23 cellular contexts compared by ENCODE assay signal in the genomic region with DNA sequence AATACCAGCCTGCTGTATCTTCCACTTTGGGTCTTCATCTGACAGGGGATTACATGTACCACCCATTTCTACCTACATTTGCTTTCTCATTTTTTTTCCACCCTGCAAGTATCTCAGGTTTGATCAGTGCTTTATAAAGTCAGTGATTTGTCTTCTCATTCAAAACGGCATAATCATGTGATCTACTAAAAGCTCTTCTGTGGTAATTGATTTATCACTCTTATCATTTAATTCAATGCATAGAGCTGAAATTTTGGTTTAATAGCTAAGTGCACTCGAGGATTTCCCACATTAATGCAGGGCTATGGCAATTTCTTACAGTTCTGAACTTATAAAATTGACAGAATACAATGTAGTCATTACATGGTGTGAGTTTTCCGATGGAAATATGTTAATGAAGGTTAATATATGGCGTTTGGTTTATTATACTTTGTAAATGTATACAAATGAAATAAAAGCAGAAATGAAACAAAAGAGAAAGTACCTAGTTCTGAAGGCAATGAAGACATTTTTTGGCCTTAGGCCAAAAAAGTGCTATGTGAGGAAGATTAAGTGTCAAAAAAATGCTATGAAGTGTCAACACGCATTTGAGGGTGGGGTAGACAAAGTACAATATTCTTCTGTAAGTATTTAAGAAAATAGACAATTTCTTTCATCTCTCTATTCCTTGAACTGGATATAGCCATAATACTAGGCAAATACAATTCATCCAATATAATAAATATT.
DNase-seq lines count a peak whose midpoint lies in the region; ATAC-seq, FAIRE-seq and TF ChIP-seq lines count a peak whose summit lies in the region.
"Had no signal": no experiment of that assay in that cellular context is flagged by ENCODE, and none has a peak within 500 bp of the region (broad histone marks: within the 10 kb centered on the region; RNA-seq: fewer than 3 reads in every experiment).

No MANE protein-coding gene starts in this region.

- RAD21 ChIA-PET in GM12878 (lab: Charles Lee; ENCODE audit: unreplicated experiment) = no interaction called here

- H2AFZ ChIP-seq in GM12878 (ENCODE audit: control insufficient read depth, low read depth, low read length) = no peak overlapping the region
- H2AFZ ChIP-seq: GM23338 had no signal

- H3K9me3 Mint-ChIP-seq in MCF 10A (ENCODE audit: unreplicated experiment) (no peaks in the 10 kb centered on the region), nephron progenitor cell (no peaks in the 10 kb centered on the region)
- H3K9me3 Mint-ChIP-seq: activated naive CD8-positive, alpha-beta T cell treated with anti-CD3 and anti-CD28 coated beads for 36 hours; activated T-helper 17 cell treated with anti-CD3 and anti-CD28 coated beads, Interleukin-2, amount 50 U/mL, for 72 hours; CD4-positive, alpha-beta memory T cell; endodermal cell; GM23338 had no signal

- H3K4me1 Mint-ChIP-seq in MCF 10A (ENCODE audit: insufficient read depth, unreplicated experiment) (no peaks in the 10 kb centered on the region), nephron progenitor cell (no peaks in the 10 kb centered on the region)
- H3K4me1 Mint-ChIP-seq: activated naive CD8-positive, alpha-beta T cell treated with anti-CD3 and anti-CD28 coated beads for 36 hours; activated T-helper 17 cell treated with anti-CD3 and anti-CD28 coated beads, Interleukin-2, amount 50 U/mL, for 72 hours had no signal

- TF ChIP-seq RAD21 in GM12878 (IDR thresholded peaks at IDR 0.05; ENCODE audit: insufficient read depth, low read depth, low read length) = no peak

- CTCF ChIA-PET in MCF 10A (lab: Yijun Ruan, JAX) = interaction anchor here (0.6 to 1.0 kb wide), 3 partner anchors 913 to 1172 kb away, joined by 3 read pairs; no protein-coding TSS in a partner anchor
- CTCF ChIA-PET in GM12878 (lab: Yijun Ruan, JAX) = no interaction called here

- TF ChIP-seq CTCF in MCF 10A (IDR thresholded peaks at IDR 0.05; ENCODE audit: unreplicated experiment) = no peak
- TF ChIP-seq CTCF in breast epithelium (IDR thresholded peaks at IDR 0.05) = no peak
- TF ChIP-seq CTCF in GM12878 (IDR thresholded peaks at IDR 0.05 in 2 of 3, conservative IDR thresholded peaks at IDR 0.05 in 1 of 3; ENCODE audit: control insufficient read depth in 2 of 3, extremely low read depth in 1 of 3, insufficient read depth in 1 of 3, low read depth in 3 of 3, low read length in 3 of 3) = no peak
- no peak for TF ChIP-seq CTCF in nephron progenitor cell (IDR thresholded peaks at IDR 0.05)

- WGBS in GM12878 (ENCODE audit: insufficient coverage, insufficient replicate concordance, low lambda C conversion rate, missing lambda C conversion rate) = 0% methylated on average over 5 of the region's 5 CpGs

- H3K4me3 ChIP-seq in breast epithelium (no peak overlapping the region), GM12878 (no peak overlapping the region)
- H3K4me3 ChIP-seq: GM23338, left lung, thyroid gland had no signal

- H3K27me3 ChIP-seq in breast epithelium (no peaks in the 10 kb centered on the region), GM12878 (replicated peaks in 1 of 2; ENCODE audit: control insufficient read depth in 2 of 2, insufficient read depth in 2 of 2, low read length in 1 of 2) (no peaks in the 10 kb centered on the region)
- H3K27me3 ChIP-seq: left lung, thyroid gland had no signal

- H3K4me3 Mint-ChIP-seq in MCF 10A (ENCODE audit: unreplicated experiment) (no peak overlapping the region), nephron progenitor cell (no peak overlapping the region)
- H3K4me3 Mint-ChIP-seq: activated naive CD8-positive, alpha-beta T cell treated with anti-CD3 and anti-CD28 coated beads for 36 hours; activated T-helper 17 cell treated with anti-CD3 and anti-CD28 coated beads, Interleukin-2, amount 50 U/mL, for 72 hours; endodermal cell; GM23338 had no signal

- BruUV-seq in MCF 10A (replicated peaks; lab: Mats Ljungman, UMichigan) = no TSS peak
- no TSS peak for BruUV-seq in GM12878 (replicated peaks; lab: Mats Ljungman, UMichigan)

- DNase-seq in MCF 10A (ENCODE audit: unreplicated experiment) (peak; percentile 22), breast epithelium (ENCODE audit: low spot score in 2 of 2) (no peak), NCI-H128 (lab: John Stamatoyannopoulos, UW; ENCODE audit: unreplicated experiment) (peak; percentile 26), GM12878 (ENCODE audit: low read depth, low spot score) (no peak), nephron progenitor cell (no peak)
- DNase-seq in effector CD4-positive, alpha-beta T cell = no peak
- DNase-seq in activated CD4-positive, alpha-beta T cell treated with anti-CD3 and anti-CD28 coated beads for 1 hour = no peak
- DNase-seq: activated CD4-positive, alpha-beta T cell treated with anti-CD3 and anti-CD28 coated beads for 48 hours; activated naive CD8-positive, alpha-beta T cell treated with anti-CD3 and anti-CD28 coated beads for 36 hours; DND-41; endodermal cell; left lung; midbrain; NCI-H1092 treated with DMSO at 0.1 percent for 48 hours; NCI-H226; NK-92 treated with Interleukin-12 subunit alpha and Interleukin-12 subunit beta, amount 100 ng/mL, for 24 hours; stimulated activated naive CD4-positive, alpha-beta T cell; thyroid gland had no signal

- H4K20me1 ChIP-seq in GM12878 (ENCODE audit: control insufficient read depth, insufficient read depth) = no peaks in the 10 kb centered on the region

- POLR2A ChIA-PET in MCF 10A (lab: Yijun Ruan, JAX) = no interaction called here
- POLR2A ChIA-PET in GM12878 (lab: Charles Lee) = no interaction called here

- H3K4me1 ChIP-seq in breast epithelium = no peaks in the 10 kb centered on the region
- no peaks in the 10 kb centered on the region for H3K4me1 ChIP-seq in GM12878 (ENCODE audit: control insufficient read depth, insufficient read depth, low read length)
- H3K4me1 ChIP-seq: left lung, thyroid gland had no signal

- no peak for ATAC-seq in GM12878
- ATAC-seq: activated T-helper 17 cell treated with anti-CD3 and anti-CD28 coated beads, Interleukin-2, amount 50 U/mL, for 72 hours; GM23338; left lung had no signal

- H3K36me3 Mint-ChIP-seq in MCF 10A (ENCODE audit: insufficient read depth, unreplicated experiment) = no peaks in the 10 kb centered on the region
- H3K36me3 Mint-ChIP-seq in nephron progenitor cell (ENCODE audit: low read depth) = no peaks in the 10 kb centered on the region
- H3K36me3 Mint-ChIP-seq: activated naive CD8-positive, alpha-beta T cell treated with anti-CD3 and anti-CD28 coated beads for 36 hours; CD4-positive, alpha-beta memory T cell had no signal

- H3K4me2 ChIP-seq in GM12878 (ENCODE audit: control insufficient read depth, insufficient read depth) = no peak overlapping the region
- H3K4me2 ChIP-seq: GM23338 had no signal

- FAIRE-seq in GM12878 (lab: Jason Lieb, UNC) = no peak
- FAIRE-seq: TTC549 had no signal

- no peaks in the 10 kb centered on the region for H3K36me3 ChIP-seq in breast epithelium
- H3K36me3 ChIP-seq in GM12878 (ENCODE audit: control insufficient read depth in 2 of 2, insufficient read depth in 2 of 2, low read length in 1 of 2) = no peaks in the 10 kb centered on the region
- H3K36me3 ChIP-seq: left lung, thyroid gland had no signal

- H3K27ac Mint-ChIP-seq in MCF 10A (ENCODE audit: low read depth, unreplicated experiment) = no peak overlapping the region
- H3K27ac Mint-ChIP-seq in nephron progenitor cell = no peak overlapping the region
- H3K27ac Mint-ChIP-seq: activated naive CD8-positive, alpha-beta T cell treated with anti-CD3 and anti-CD28 coated beads for 36 hours; activated T-helper 17 cell treated with anti-CD3 and anti-CD28 coated beads, Interleukin-2, amount 50 U/mL, for 72 hours; CD4-positive, alpha-beta memory T cell; endodermal cell; GM23338; progenitor cell of endocrine pancreas had no signal

- no peaks in the 10 kb centered on the region for H3K9me3 ChIP-seq in breast epithelium
- no peaks in the 10 kb centered on the region for H3K9me3 ChIP-seq in GM12878 (replicated peaks; ENCODE audit: control insufficient read depth, insufficient read depth, low read length)
- H3K9me3 ChIP-seq: left lung, thyroid gland had no signal

- intact Hi-C loops in MCF 10A (cut with micrococcal nuclease) = no loop called here
- intact Hi-C loops in breast epithelium (cut with DNase I; ENCODE audit: low total_unique reads) = no loop called here
- intact Hi-C loops in GM12878 (cut with micrococcal nuclease; ENCODE audit: unreplicated experiment) = no loop called here

- H3K27ac ChIP-seq in breast epithelium = no peak overlapping the region
- H3K27ac ChIP-seq in GM12878 (ENCODE audit: control insufficient read depth, insufficient read depth) = no peak overlapping the region
- H3K27ac ChIP-seq: left lung, thyroid gland had no signal

- H3K27me3 Mint-ChIP-seq in MCF 10A (ENCODE audit: insufficient read depth, unreplicated experiment) (peaks cover 12% of the 10 kb centered on the region), nephron progenitor cell (ENCODE audit: low read depth, poor library complexity) (no peaks in the 10 kb centered on the region)
- H3K27me3 Mint-ChIP-seq: activated naive CD8-positive, alpha-beta T cell treated with anti-CD3 and anti-CD28 coated beads for 36 hours; activated T-helper 17 cell treated with anti-CD3 and anti-CD28 coated beads, Interleukin-2, amount 50 U/mL, for 72 hours; progenitor cell of endocrine pancreas had no signal

- no peak for TF ChIP-seq POLR2A in breast epithelium (IDR thresholded peaks at IDR 0.05)
- TF ChIP-seq POLR2A in GM12878 (IDR thresholded peaks at IDR 0.05; ENCODE audit: low read depth, low read length) = no peak

- TF ChIP-seq EP300 in GM12878 (IDR thresholded peaks at IDR 0.05; ENCODE audit: borderline replicate concordance in 1 of 2, control insufficient read depth in 1 of 2, low read depth in 2 of 2, low read length in 2 of 2) = no peak

- in situ Hi-C loops in GM12878 (cut with MboI) = no loop called here

- SMC1A ChIA-PET in GM12878 (lab: Charles Lee; ENCODE audit: uncharacterized antibody, unreplicated experiment) = interaction anchor here (0.7 kb wide), 1 partner anchor 820 kb away, joined by 3 read pairs; no protein-coding TSS in a partner anchor

- no peaks in the 10 kb centered on the region for H3K79me2 ChIP-seq in GM12878 (ENCODE audit: control insufficient read depth, insufficient read depth, low read length)

- no peak overlapping the region for H3K9ac ChIP-seq in GM12878 (ENCODE audit: control insufficient read depth, insufficient read depth, low read length)

TF ChIP-seq in GM12878, 131 proteins besides CTCF, POLR2A, EP300 and RAD21:
- TF ChIP-seq SMAD1 (IDR thresholded peaks at IDR 0.05; ENCODE audit: low read depth, partially characterized antibody) = peak; percentile 96
- no peak for TF ChIP-seq HDGF (IDR thresholded peaks at IDR 0.05)

Comparison
In these comparisons a context has a peak if more than half of its experiments do, and no peak if none do; other contexts are left out.
1. DNase-seq: peak in MCF 10A (single experiment) and NCI-H128 (single experiment); none in breast epithelium (0 of 2), GM12878 (single experiment), nephron progenitor cell (single experiment), effector CD4-positive, alpha-beta T cell (single experiment) and activated CD4-positive, alpha-beta T cell treated with anti-CD3 and anti-CD28 coated beads for 1 hour (single experiment).